ENCODE assay signal across 22 cellular contexts in genomic region chr5:83124593-83124992, GRCh38.
"Had no signal": no experiment of that assay in that cellular context is flagged by ENCODE, and none has a peak within 500 bp of the region (broad histone marks: within the 10 kb centered on the region; RNA-seq: fewer than 3 reads in every experiment).

No MANE protein-coding gene starts in this region.

- H3K4me1 Mint-ChIP-seq: activated naive CD8-positive, alpha-beta T cell treated with anti-CD3 and anti-CD28 coated beads, Interleukin-2, amount 10 ng/mL, durations not matched to agents 7 days and 5 days had no signal

- DNase-seq: activated CD4-positive, alpha-beta T cell treated with anti-CD3 and anti-CD28 coated beads for 4 hours; activated CD8-positive, alpha-beta memory T cell treated with anti-CD3 and anti-CD28 coated beads, Interleukin-2, amount 50 U/mL, for 48 hours; activated CD8-positive, alpha-beta T cell treated with anti-CD3 and anti-CD28 coated beads for 36 hours; activated naive CD4-positive, alpha-beta T cell treated with anti-CD3 and anti-CD28 coated beads, Interleukin-2, amount 50 U/mL, for 16 hours; activated naive CD8-positive, alpha-beta T cell treated with anti-CD3 and anti-CD28 coated beads, Interleukin-2, amount 10 ng/mL, durations not matched to agents 7 days and 5 days; activated T-cell treated with anti-CD3 and anti-CD28 coated beads, Interleukin-2, amount 50 U/mL, for 1 hour; adrenal gland; anterior cingulate cortex; cerebellar nuclear complex; Karpas-422; NCI-H1048; NCI-H146; NCI-H187 treated with DMSO at 0.1 percent for 48 hours; NCI-H2081 treated with DMSO at 0.1 percent for 48 hours; NCI-H226; NCI-H526; SJCRH30; SK-N-SH; T-helper 1 cell; WERI-Rb-1 had no signal

- H3K9me3 ChIP-seq: adrenal gland, SK-N-SH had no signal

- FAIRE-seq: K562 had no signal

- H3K27me3 ChIP-seq: adrenal gland, SJCRH30 had no signal

- ATAC-seq: activated CD4-positive, CD25-positive, alpha-beta regulatory T cell treated with anti-CD3 and anti-CD28 coated beads, Interleukin-2, amount 50 U/mL, for 24 hours; activated CD8-positive, alpha-beta T cell treated with anti-CD3 and anti-CD28 coated beads for 36 hours; K562 had no signal

- H3K36me3 ChIP-seq: adrenal gland, SJCRH30, WERI-Rb-1 had no signal

- H3K27ac Mint-ChIP-seq: activated CD8-positive, alpha-beta T cell treated with anti-CD3 and anti-CD28 coated beads for 36 hours; activated naive CD8-positive, alpha-beta T cell treated with anti-CD3 and anti-CD28 coated beads, Interleukin-2, amount 10 ng/mL, durations not matched to agents 7 days and 5 days had no signal

- H3K9ac ChIP-seq: SK-N-SH had no signal

- H3K4me1 ChIP-seq: adrenal gland, SJCRH30 had no signal

- H3K4me3 ChIP-seq: adrenal gland, K562, SJCRH30 had no signal

- H3K4me3 Mint-ChIP-seq: activated CD8-positive, alpha-beta T cell treated with anti-CD3 and anti-CD28 coated beads for 36 hours; activated naive CD8-positive, alpha-beta T cell treated with anti-CD3 and anti-CD28 coated beads, Interleukin-2, amount 10 ng/mL, durations not matched to agents 7 days and 5 days had no signal

- H3K27ac ChIP-seq: adrenal gland, SJCRH30, WERI-Rb-1 had no signal

- H3K4me2 ChIP-seq: SK-N-SH had no signal

- H3K27me3 Mint-ChIP-seq: activated CD8-positive, alpha-beta T cell treated with anti-CD3 and anti-CD28 coated beads for 36 hours; activated naive CD8-positive, alpha-beta T cell treated with anti-CD3 and anti-CD28 coated beads, Interleukin-2, amount 10 ng/mL, durations not matched to agents 7 days and 5 days had no signal
